Comparison of ENCODE assay signal across 18 cellular contexts in genomic region chr18:61528961-61529360, GRCh38.
DNase-seq lines count a peak whose midpoint lies in the region; ATAC-seq, FAIRE-seq and TF ChIP-seq lines count a peak whose summit lies in the region.
"Had no signal": no experiment of that assay in that cellular context is flagged by ENCODE, and none has a peak within 500 bp of the region (broad histone marks: within the 10 kb centered on the region; RNA-seq: fewer than 3 reads in every experiment).

No MANE protein-coding gene starts in this region.

- no peaks in the 10 kb centered on the region for H4K20me1 ChIP-seq in HepG2 (ENCODE audit: insufficient read depth, low read length)

- no peaks in the 10 kb centered on the region for H3K79me2 ChIP-seq in HepG2 (ENCODE audit: insufficient read depth, low read length)

- POLR2A ChIA-PET in HepG2 (lab: Yijun Ruan, JAX): no interaction called here

- TF ChIP-seq POLR2A in HepG2 (IDR thresholded peaks at IDR 0.05; ENCODE audit: insufficient read depth in 1 of 2, low read depth in 2 of 2, low read length in 2 of 2): no peak

- no peak for FAIRE-seq in HepG2 (lab: Jason Lieb, UNC)
- FAIRE-seq: A204.1 had no signal

- no peak for TF ChIP-seq CTCF in HepG2 (CRISPR knock-in tag; IDR thresholded peaks at IDR 0.05)

- intact Hi-C loops in HepG2 (cut with micrococcal nuclease; ENCODE audit: unreplicated experiment): no loop called here

- in situ Hi-C loops in ACHN (cut with HindIII; ENCODE audit: low pct_ligation_motif_present, low pct_unique_long_range_greater_than_20kb, low sequenced_read_pairs): no loop called here
- in situ Hi-C loops in HepG2 (cut with HindIII; ENCODE audit: extremely low pct_ligation_motif_present, low pct_unique_long_range_greater_than_20kb): no loop called here

- no peak for TF ChIP-seq EP300 in HepG2 (IDR thresholded peaks at IDR 0.05; ENCODE audit: low read depth in 2 of 2, low read length in 2 of 2)
- TF ChIP-seq EP300 in HepG2 (CRISPR knock-in tag; IDR thresholded peaks at IDR 0.05; ENCODE audit: borderline replicate concordance): no peak

- no peaks in the 10 kb centered on the region for H3K36me3 ChIP-seq in HepG2 (replicated peaks in 1 of 2; ENCODE audit: control insufficient read depth in 1 of 2, insufficient read depth in 2 of 2, low read length in 2 of 2)
- H3K36me3 ChIP-seq: ascending aorta, neutrophil had no signal

- H3K4me1 ChIP-seq in HepG2 (ENCODE audit: insufficient read depth, low read length): no peaks in the 10 kb centered on the region
- H3K4me1 ChIP-seq: ascending aorta had no signal

- WGBS in HepG2 (ENCODE audit: low lambda C conversion rate): 44% methylated on average over 6 of the region's 6 CpGs

- H3K27ac ChIP-seq in HepG2 (ENCODE audit: extremely low read length, insufficient read depth, low read length): no peak overlapping the region
- H3K27ac ChIP-seq: ascending aorta, neutrophil, RWPE1 had no signal

- CTCF ChIA-PET in HepG2 (lab: Yijun Ruan, JAX; ENCODE audit: low intra/inter-chr PET ratio, low total read pairs): no interaction called here

- H3K27me3 ChIP-seq in HepG2 (ENCODE audit: control insufficient read depth in 1 of 2, insufficient read depth in 2 of 2, low read length in 2 of 2): peaks cover 0 to 6% of the 10 kb centered on the region in 2 experiments; a peak in 1 of 5 replicates
- H3K27me3 ChIP-seq: ascending aorta, neutrophil had no signal

- H3K9ac ChIP-seq in HepG2 (ENCODE audit: insufficient read depth, low read depth, low read length): no peak overlapping the region

- DNase-seq in ACHN (peak; percentile 35), M059J (ENCODE audit: low read depth) (peak; percentile 51), NCI-H82 treated with DMSO at 0.1 percent for 48 hours (lab: John Stamatoyannopoulos, UW; ENCODE audit: unreplicated experiment) (peak; percentile 68), kidney tubule cell (ENCODE audit: low spot score) (peak; percentile 87), HepG2 (ENCODE audit: low spot score) (no peak), AG08395 (ENCODE audit: low spot score) (no peak), GOT3 (lab: John Stamatoyannopoulos, UW) (no peak)
- DNase-seq in activated CD4-positive, alpha-beta T cell treated with anti-CD3 and anti-CD28 coated beads for 48 hours: no peak
- DNase-seq: activated CD4-positive, CD25-positive, alpha-beta regulatory T cell treated with anti-CD3 and anti-CD28 coated beads, Interleukin-2, amount 50 U/mL, for 72 hours; activated naive CD4-positive, alpha-beta T cell treated with anti-CD3 and anti-CD28 coated beads, Interleukin-2, amount 50 U/mL, for 16 hours; GF-D8; mucosa of descending colon; NCI-H1436; NCI-H226 had no signal

- no peak for ATAC-seq in HepG2
- ATAC-seq: mucosa of descending colon had no signal

- no TSS peak for BruUV-seq in HepG2 (replicated peaks; lab: Mats Ljungman, UMichigan)

- no peak overlapping the region for H2AFZ ChIP-seq in HepG2 (ENCODE audit: low read length)

- H3K4me2 ChIP-seq in HepG2 (ENCODE audit: low read depth, low read length): no peak overlapping the region

- H3K9me3 ChIP-seq in HepG2 (ENCODE audit: low read length): no peaks in the 10 kb centered on the region
- H3K9me3 ChIP-seq: ascending aorta, mucosa of descending colon, neutrophil had no signal

- TF ChIP-seq RAD21 in HepG2 (CRISPR knock-in tag; IDR thresholded peaks at IDR 0.05): no peak

- H3K4me3 ChIP-seq in HepG2 (replicated peaks in 1 of 3; ENCODE audit: insufficient read depth in 1 of 3, low read depth in 2 of 3, low read length in 3 of 3): no peak overlapping the region
- H3K4me3 ChIP-seq: ascending aorta, mucosa of descending colon had no signal

TF ChIP-seq in HepG2, 621 proteins besides CTCF, POLR2A, EP300 and RAD21 (continues in another document):
- no peak for TF ChIP-seq ZNF260 (CRISPR knock-in tag; IDR thresholded peaks at IDR 0.05; ENCODE audit: borderline replicate concordance, low read depth)
- TF ChIP-seq ZKSCAN5 (CRISPR knock-in tag; IDR thresholded peaks at IDR 0.05): no peak
- TF ChIP-seq ZNF710 (CRISPR knock-in tag; IDR thresholded peaks at IDR 0.05; ENCODE audit: borderline replicate concordance): no peak
- no peak for TF ChIP-seq TFE3 (CRISPR knock-in tag; IDR thresholded peaks at IDR 0.05)
- TF ChIP-seq HOXD1 (CRISPR knock-in tag; IDR thresholded peaks at IDR 0.05): no peak
- no peak for TF ChIP-seq CEBPZ (IDR thresholded peaks at IDR 0.05; ENCODE audit: low read length)
- no peak for TF ChIP-seq ZFP90 (CRISPR knock-in tag; IDR thresholded peaks at IDR 0.05; ENCODE audit: borderline replicate concordance)
- TF ChIP-seq TARDBP (CRISPR knock-in tag; IDR thresholded peaks at IDR 0.05): no peak
- TF ChIP-seq RFX3 (CRISPR knock-in tag; IDR thresholded peaks at IDR 0.05): no peak
- TF ChIP-seq ZSCAN20 (CRISPR knock-in tag; IDR thresholded peaks at IDR 0.05; ENCODE audit: borderline replicate concordance): no peak
- TF ChIP-seq GRHL1 (CRISPR knock-in tag; conservative IDR thresholded peaks at IDR 0.05): no peak
- no peak for TF ChIP-seq MXD1 (CRISPR knock-in tag; IDR thresholded peaks at IDR 0.05)
- TF ChIP-seq KLF12 (CRISPR knock-in tag; IDR thresholded peaks at IDR 0.05; ENCODE audit: borderline replicate concordance): no peak
- no peak for TF ChIP-seq FOXA1 (IDR thresholded peaks at IDR 0.05)
- TF ChIP-seq FOXA1 (CRISPR knock-in tag; IDR thresholded peaks at IDR 0.05): no peak

Comparison
In these comparisons a context has a peak if more than half of its experiments do, and no peak if none do; other contexts are left out.
1. DNase-seq: peak in ACHN (single experiment), M059J (single experiment), NCI-H82 treated with DMSO at 0.1 percent for 48 hours (single experiment) and kidney tubule cell (single experiment); none in HepG2 (single experiment), AG08395 (single experiment), GOT3 (single experiment) and activated CD4-positive, alpha-beta T cell treated with anti-CD3 and anti-CD28 coated beads for 48 hours (single experiment).